12 cellular contexts compared by ENCODE assay signal in genomic region chr7:50229964-50230363, GRCh38.
A peak's percentile ranks its signal among the peaks of the same experiment; 100 is the strongest.
DNase-seq lines count a peak whose midpoint lies in the region; ATAC-seq, FAIRE-seq and TF ChIP-seq lines count a peak whose summit lies in the region.
"Had no signal": no experiment of that assay in that cellular context is flagged by ENCODE, and none has a peak within 500 bp of the region (broad histone marks: within the 10 kb centered on the region; RNA-seq: fewer than 3 reads in every experiment).

No MANE protein-coding gene starts in this region.

- CTCF ChIA-PET in Panc1 (lab: Charles Lee), result no interaction called here

- BruUV-seq in Panc1 (replicated peaks; lab: Mats Ljungman, UMichigan), result no TSS peak

- no peaks in the 10 kb centered on the region for H3K4me1 ChIP-seq in Panc1 (ENCODE audit: control insufficient read depth, insufficient read depth, low read length)
- peaks cover 12% of the 10 kb centered on the region for H3K4me1 ChIP-seq in effector memory CD4-positive, alpha-beta T cell (ENCODE audit: control insufficient read depth, insufficient read depth, low read length, poor library complexity, severe bottlenecking)

- in situ Hi-C loops in Panc1 (cut with HindIII; ENCODE audit: low pct_unique_long_range_greater_than_20kb, low sequenced_read_pairs), result no loop called here

- TF ChIP-seq CTCF in AG10803 (conservative IDR thresholded peaks at IDR 0.05; ENCODE audit: low read length) (peak; percentile 19; the same call in 1 of the 2 replicates), Panc1 (IDR thresholded peaks at IDR 0.05) (peak; percentile 69; the same call in 1 of the 2 replicates)

- no peak for DNase-seq in AG10803 (ENCODE audit: low read depth)
- no peak for DNase-seq in GM12891 (ENCODE audit: insufficient read length, low spot score)
- no peak for DNase-seq in Panc1 (ENCODE audit: low read depth, low spot score)
- peak; percentile 38 for DNase-seq in iPS DF 4.7 (ENCODE audit: extremely low read depth, low spot score)
- DNase-seq in central memory CD4-positive, alpha-beta T cell, result no peak
- DNase-seq in effector memory CD4-positive, alpha-beta T cell, result no peak
- no peak for DNase-seq in putamen (ENCODE audit: low spot score)
- DNase-seq in substantia nigra (lab: John Stamatoyannopoulos, UW), result no peak
- DNase-seq: activated CD4-positive, alpha-beta T cell treated with anti-CD3 and anti-CD28 coated beads, Interleukin-2, amount 50 U/mL, for 48 hours; DMS153; NCI-H524 treated with DMSO at 0.1 percent for 48 hours had no signal

- intact Hi-C loops in Panc1 (cut with micrococcal nuclease; ENCODE audit: unreplicated experiment), result no loop called here

- no peak for ATAC-seq in Panc1

- H3K27ac ChIP-seq in Panc1 (ENCODE audit: low read length), result no peak overlapping the region
- H3K27ac ChIP-seq in effector memory CD4-positive, alpha-beta T cell (ENCODE audit: insufficient read depth, low read length, poor library complexity, severe bottlenecking), result no peak overlapping the region
- H3K27ac ChIP-seq in substantia nigra (ENCODE audit: low read depth, low read length, poor library complexity, severe bottlenecking), result no peak overlapping the region

- FAIRE-seq in GM12891 (lab: Jason Lieb, UNC), result peak; percentile 71
- FAIRE-seq: islet of Langerhans had no signal

- POLR2A ChIA-PET in Panc1 (lab: Charles Lee), result no interaction called here

- TF ChIP-seq POLR2A in GM12891 (IDR thresholded peaks at IDR 0.05; ENCODE audit: low read depth, low read length), result no peak

- H3K4me3 ChIP-seq in AG10803 (ENCODE audit: low read length) (no peak overlapping the region), Panc1 (ENCODE audit: low read depth in 2 of 2, low read length in 2 of 2) (no peak overlapping the region)
- no peak overlapping the region for H3K4me3 ChIP-seq in effector memory CD4-positive, alpha-beta T cell (ENCODE audit: insufficient read depth, low read depth, low read length, poor library complexity, severe bottlenecking)

- no peaks in the 10 kb centered on the region for H3K27me3 ChIP-seq in Panc1 (ENCODE audit: control insufficient read depth, insufficient read depth, low read length)
- H3K27me3 ChIP-seq in effector memory CD4-positive, alpha-beta T cell (replicated peaks; ENCODE audit: control insufficient read depth, insufficient read depth, low read length, poor library complexity, severe bottlenecking), result no peaks in the 10 kb centered on the region

- H3K36me3 ChIP-seq in Panc1 (ENCODE audit: control insufficient read depth, insufficient read depth, low read length), result no peaks in the 10 kb centered on the region
- H3K36me3 ChIP-seq in effector memory CD4-positive, alpha-beta T cell (ENCODE audit: control insufficient read depth, insufficient read depth, low read length), result peaks cover 5% of the 10 kb centered on the region

- H3K9me3 ChIP-seq in Panc1 (ENCODE audit: control insufficient read depth, insufficient read depth, low read depth, low read length), result peaks cover 6% of the 10 kb centered on the region; the same call in 1 of the 2 replicates
- peaks cover 6% of the 10 kb centered on the region for H3K9me3 ChIP-seq in effector memory CD4-positive, alpha-beta T cell (ENCODE audit: control insufficient read depth, low read length)

TF ChIP-seq in GM12891, 5 proteins besides CTCF, POLR2A, EP300 and RAD21:
- no peak for TF ChIP-seq POLR2AphosphoS5 (IDR thresholded peaks at IDR 0.05; ENCODE audit: low read depth, low read length)
- TF ChIP-seq PAX5 (IDR thresholded peaks at IDR 0.05; ENCODE audit: insufficient read depth, low read length, severe bottlenecking), result no peak
- no peak for TF ChIP-seq POU2F2 (IDR thresholded peaks at IDR 0.05; ENCODE audit: low read depth, low read length)
- no peak for TF ChIP-seq SPI1 (IDR thresholded peaks at IDR 0.05; ENCODE audit: low read depth, low read length)
